Comparison of ENCODE assay signal across 2 cellular contexts in the genomic region with DNA sequence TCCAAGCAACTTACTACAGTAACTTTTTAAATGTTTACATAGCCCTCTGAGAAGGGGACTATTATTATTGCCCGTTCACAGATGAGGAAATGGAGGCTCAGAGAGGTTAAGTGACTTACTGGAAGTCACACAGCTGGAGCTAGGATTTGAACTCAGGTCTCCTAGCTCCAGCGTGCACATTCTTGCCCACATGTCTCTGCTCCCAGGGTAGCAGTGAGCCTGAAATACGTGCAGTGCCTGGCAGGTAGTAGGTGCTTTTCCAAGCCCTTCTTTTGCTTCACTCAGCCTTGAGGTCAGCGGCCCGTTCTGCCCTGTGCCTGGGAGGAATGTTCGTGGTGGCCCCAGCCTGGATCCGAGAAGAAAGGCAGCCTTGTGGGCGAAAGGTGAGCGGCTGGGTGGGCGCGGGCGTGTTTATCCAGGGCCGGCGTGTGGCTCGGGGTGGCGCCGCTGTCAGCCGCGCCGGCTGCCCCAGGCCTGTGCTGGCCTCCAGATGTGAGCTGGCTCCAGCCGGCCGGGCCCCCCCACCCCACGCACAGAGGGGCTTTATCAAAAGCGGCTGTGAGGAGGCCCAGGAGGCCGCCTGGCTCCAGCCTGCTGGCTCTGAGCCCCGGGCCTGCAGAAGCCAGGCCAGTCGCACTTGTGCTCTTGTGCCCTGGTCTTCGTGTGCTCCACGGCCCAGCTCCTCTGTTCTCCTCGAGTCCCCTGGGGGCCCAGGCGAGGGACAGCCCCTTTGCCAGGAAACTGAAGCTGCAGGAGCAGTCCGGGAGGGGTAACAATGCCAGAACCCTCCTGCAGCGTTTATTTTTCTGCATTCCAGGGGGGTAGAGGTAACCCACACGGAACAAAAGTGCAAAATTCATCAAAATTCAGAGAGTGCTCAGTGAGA.
TF ChIP-seq lines count a peak whose summit lies in the region.

No MANE protein-coding gene starts in this region.

TF ChIP-seq in Ishikawa, 13 proteins besides CTCF, POLR2A, EP300 and RAD21 (continued from another document):
- no peak for TF ChIP-seq REST (IDR thresholded peaks at IDR 0.05; ENCODE audit: low read depth)
- peak; percentile 62 for TF ChIP-seq MAX (IDR thresholded peaks at IDR 0.05)
- TF ChIP-seq TCF12 (IDR thresholded peaks at IDR 0.05; ENCODE audit: low read depth), result no peak
- TF ChIP-seq NFIC (IDR thresholded peaks at IDR 0.05), result peak; percentile 18; the same call in 1 of the 2 replicates
- no peak for TF ChIP-seq EGR1 (IDR thresholded peaks at IDR 0.05)
- TF ChIP-seq CREB1 (IDR thresholded peaks at IDR 0.05; ENCODE audit: low read depth), result no peak

TF ChIP-seq in HepG2, 621 proteins besides CTCF, POLR2A, EP300 and RAD21 (continued from another document and continues in another):
- TF ChIP-seq ARID2 (CRISPR knock-in tag; IDR thresholded peaks at IDR 0.05; ENCODE audit: borderline replicate concordance), result 0 out of 2 replicates have a peak, but pooled peaks have one; percentile 63
- peak; percentile 70; the same call in 1 of the 2 replicates for TF ChIP-seq ZNF34 (CRISPR knock-in tag; IDR thresholded peaks at IDR 0.05; ENCODE audit: borderline replicate concordance)
- TF ChIP-seq HDAC2 (CRISPR knock-in tag; IDR thresholded peaks at IDR 0.05), result peak; percentile 63
- peak; percentile 54; the same call in 1 of the 2 replicates for TF ChIP-seq SRY (CRISPR knock-in tag; IDR thresholded peaks at IDR 0.05)
- TF ChIP-seq ADNP (CRISPR knock-in tag; IDR thresholded peaks at IDR 0.05), result peak; percentile 81
- TF ChIP-seq U2AF1 (optimal IDR thresholded peaks at IDR 0.05; ENCODE audit: low read depth, low read length), result no peak
- TF ChIP-seq SPEN (CRISPR knock-in tag; IDR thresholded peaks at IDR 0.05; ENCODE audit: low read depth), result peak; percentile 59; the same call in 1 of the 2 replicates
- TF ChIP-seq NR3C1 (CRISPR knock-in tag; IDR thresholded peaks at IDR 0.05), result no peak
- TF ChIP-seq TEAD3 (CRISPR knock-in tag; optimal IDR thresholded peaks at IDR 0.05; ENCODE audit: borderline replicate concordance), result peak; percentile 4
- TF ChIP-seq BRF2 (CRISPR knock-in tag; IDR thresholded peaks at IDR 0.05), result 0 out of 2 replicates have a peak, but pooled peaks have one; percentile 23
- 0 out of 2 replicates have a peak, but pooled peaks have one; percentile 47 for TF ChIP-seq SALL2 (CRISPR knock-in tag; IDR thresholded peaks at IDR 0.05)
- TF ChIP-seq RXRA (CRISPR knock-in tag; IDR thresholded peaks at IDR 0.05), result peak; percentile 93
- TF ChIP-seq SP1 (IDR thresholded peaks at IDR 0.05), result no peak
- 0 out of 2 replicates have a peak, but pooled peaks have one; percentile 6 for TF ChIP-seq SP1 (CRISPR knock-in tag; IDR thresholded peaks at IDR 0.05)
- TF ChIP-seq U2AF2 (IDR thresholded peaks at IDR 0.05; ENCODE audit: low read depth, low read length), result no peak
- TF ChIP-seq, protein P1, sequence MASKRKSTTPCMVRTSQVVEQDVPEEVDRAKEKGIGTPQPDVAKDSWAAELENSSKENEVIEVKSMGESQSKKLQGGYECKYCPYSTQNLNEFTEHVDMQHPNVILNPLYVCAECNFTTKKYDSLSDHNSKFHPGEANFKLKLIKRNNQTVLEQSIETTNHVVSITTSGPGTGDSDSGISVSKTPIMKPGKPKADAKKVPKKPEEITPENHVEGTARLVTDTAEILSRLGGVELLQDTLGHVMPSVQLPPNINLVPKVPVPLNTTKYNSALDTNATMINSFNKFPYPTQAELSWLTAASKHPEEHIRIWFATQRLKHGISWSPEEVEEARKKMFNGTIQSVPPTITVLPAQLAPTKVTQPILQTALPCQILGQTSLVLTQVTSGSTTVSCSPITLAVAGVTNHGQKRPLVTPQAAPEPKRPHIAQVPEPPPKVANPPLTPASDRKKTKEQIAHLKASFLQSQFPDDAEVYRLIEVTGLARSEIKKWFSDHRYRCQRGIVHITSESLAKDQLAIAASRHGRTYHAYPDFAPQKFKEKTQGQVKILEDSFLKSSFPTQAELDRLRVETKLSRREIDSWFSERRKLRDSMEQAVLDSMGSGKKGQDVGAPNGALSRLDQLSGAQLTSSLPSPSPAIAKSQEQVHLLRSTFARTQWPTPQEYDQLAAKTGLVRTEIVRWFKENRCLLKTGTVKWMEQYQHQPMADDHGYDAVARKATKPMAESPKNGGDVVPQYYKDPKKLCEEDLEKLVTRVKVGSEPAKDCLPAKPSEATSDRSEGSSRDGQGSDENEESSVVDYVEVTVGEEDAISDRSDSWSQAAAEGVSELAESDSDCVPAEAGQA (IDR thresholded peaks at IDR 0.05; ENCODE audit: low read depth), result 0 out of 2 replicates have a peak, but pooled peaks have one; percentile 18
- TF ChIP-seq, protein P1 (CRISPR knock-in tag; IDR thresholded peaks at IDR 0.05; ENCODE audit: borderline replicate concordance), result no peak
- TF ChIP-seq MED13 (CRISPR knock-in tag; IDR thresholded peaks at IDR 0.05), result 0 out of 2 replicates have a peak, but pooled peaks have one; percentile 36
- 0 out of 2 replicates have a peak, but pooled peaks have one; percentile 32 for TF ChIP-seq ZBTB43 (CRISPR knock-in tag; conservative IDR thresholded peaks at IDR 0.05)
- TF ChIP-seq, protein P2, sequence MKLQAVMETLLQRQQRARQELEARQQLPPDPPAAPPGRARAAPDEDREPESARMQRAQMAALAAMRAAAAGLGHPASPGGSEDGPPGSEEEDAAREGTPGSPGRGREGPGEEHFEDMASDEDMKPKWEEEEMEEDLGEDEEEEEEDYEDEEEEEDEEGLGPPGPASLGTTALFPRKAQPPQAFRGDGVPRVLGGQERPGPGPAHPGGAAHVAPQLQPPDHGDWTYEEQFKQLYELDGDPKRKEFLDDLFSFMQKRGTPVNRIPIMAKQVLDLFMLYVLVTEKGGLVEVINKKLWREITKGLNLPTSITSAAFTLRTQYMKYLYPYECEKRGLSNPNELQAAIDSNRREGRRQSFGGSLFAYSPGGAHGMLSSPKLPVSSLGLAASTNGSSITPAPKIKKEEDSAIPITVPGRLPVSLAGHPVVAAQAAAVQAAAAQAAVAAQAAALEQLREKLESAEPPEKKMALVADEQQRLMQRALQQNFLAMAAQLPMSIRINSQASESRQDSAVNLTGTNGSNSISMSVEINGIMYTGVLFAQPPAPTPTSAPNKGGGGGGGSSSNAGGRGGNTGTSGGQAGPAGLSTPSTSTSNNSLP (IDR thresholded peaks at IDR 0.05; ENCODE audit: low read depth, low read length), result 0 out of 2 replicates have a peak, but pooled peaks have one; percentile 24
- peak; percentile 65; the same call in 1 of the 2 replicates for TF ChIP-seq ZBTB4 (CRISPR knock-in tag; IDR thresholded peaks at IDR 0.05; ENCODE audit: borderline replicate concordance)
- TF ChIP-seq TGIF2 (CRISPR knock-in tag; IDR thresholded peaks at IDR 0.05), result peak; percentile 27; the same call in 1 of the 2 replicates
- TF ChIP-seq ZMAT3 (CRISPR knock-in tag; conservative IDR thresholded peaks at IDR 0.05), result peak; percentile 86; the same call in 1 of the 2 replicates
- TF ChIP-seq, protein P3, sequence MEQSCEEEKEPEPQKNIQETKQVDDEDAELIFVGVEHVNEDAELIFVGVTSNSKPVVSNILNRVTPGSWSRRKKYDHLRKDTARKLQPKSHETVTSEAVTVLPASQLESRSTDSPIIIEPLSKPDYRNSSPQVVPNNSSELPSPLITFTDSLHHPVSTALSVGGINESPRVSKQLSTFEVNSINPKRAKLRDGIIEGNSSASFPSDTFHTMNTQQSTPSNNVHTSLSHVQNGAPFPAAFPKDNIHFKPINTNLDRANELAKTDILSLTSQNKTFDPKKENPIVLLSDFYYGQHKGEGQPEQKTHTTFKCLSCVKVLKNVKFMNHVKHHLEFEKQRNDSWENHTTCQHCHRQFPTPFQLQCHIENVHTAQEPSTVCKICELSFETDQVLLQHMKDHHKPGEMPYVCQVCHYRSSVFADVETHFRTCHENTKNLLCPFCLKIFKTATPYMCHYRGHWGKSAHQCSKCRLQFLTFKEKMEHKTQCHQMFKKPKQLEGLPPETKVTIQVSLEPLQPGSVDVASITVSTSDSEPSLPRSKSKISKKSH (CRISPR knock-in tag; IDR thresholded peaks at IDR 0.05; ENCODE audit: borderline replicate concordance), result no peak
- TF ChIP-seq KLF13 (CRISPR knock-in tag; IDR thresholded peaks at IDR 0.05), result 0 out of 2 replicates have a peak, but pooled peaks have one; percentile 86
- TF ChIP-seq, protein P4, sequence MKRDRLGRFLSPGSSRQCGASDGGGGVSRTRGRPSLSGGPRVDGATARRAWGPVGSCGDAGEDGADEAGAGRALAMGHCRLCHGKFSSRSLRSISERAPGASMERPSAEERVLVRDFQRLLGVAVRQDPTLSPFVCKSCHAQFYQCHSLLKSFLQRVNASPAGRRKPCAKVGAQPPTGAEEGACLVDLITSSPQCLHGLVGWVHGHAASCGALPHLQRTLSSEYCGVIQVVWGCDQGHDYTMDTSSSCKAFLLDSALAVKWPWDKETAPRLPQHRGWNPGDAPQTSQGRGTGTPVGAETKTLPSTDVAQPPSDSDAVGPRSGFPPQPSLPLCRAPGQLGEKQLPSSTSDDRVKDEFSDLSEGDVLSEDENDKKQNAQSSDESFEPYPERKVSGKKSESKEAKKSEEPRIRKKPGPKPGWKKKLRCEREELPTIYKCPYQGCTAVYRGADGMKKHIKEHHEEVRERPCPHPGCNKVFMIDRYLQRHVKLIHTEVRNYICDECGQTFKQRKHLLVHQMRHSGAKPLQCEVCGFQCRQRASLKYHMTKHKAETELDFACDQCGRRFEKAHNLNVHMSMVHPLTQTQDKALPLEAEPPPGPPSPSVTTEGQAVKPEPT (CRISPR knock-in tag; IDR thresholded peaks at IDR 0.05; ENCODE audit: low read depth), result peak; percentile 91
- TF ChIP-seq, protein P5, sequence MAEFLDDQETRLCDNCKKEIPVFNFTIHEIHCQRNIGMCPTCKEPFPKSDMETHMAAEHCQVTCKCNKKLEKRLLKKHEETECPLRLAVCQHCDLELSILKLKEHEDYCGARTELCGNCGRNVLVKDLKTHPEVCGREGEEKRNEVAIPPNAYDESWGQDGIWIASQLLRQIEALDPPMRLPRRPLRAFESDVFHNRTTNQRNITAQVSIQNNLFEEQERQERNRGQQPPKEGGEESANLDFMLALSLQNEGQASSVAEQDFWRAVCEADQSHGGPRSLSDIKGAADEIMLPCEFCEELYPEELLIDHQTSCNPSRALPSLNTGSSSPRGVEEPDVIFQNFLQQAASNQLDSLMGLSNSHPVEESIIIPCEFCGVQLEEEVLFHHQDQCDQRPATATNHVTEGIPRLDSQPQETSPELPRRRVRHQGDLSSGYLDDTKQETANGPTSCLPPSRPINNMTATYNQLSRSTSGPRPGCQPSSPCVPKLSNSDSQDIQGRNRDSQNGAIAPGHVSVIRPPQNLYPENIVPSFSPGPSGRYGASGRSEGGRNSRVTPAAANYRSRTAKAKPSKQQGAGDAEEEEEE (CRISPR knock-in tag; IDR thresholded peaks at IDR 0.05; ENCODE audit: borderline replicate concordance), result no peak
